In genomic region chr10:112898540-112899395, GRCh38 we compare ENCODE assay signal across 10 cellular contexts. TPM values are rescaled to one million over a fixed set of nuclear protein-coding genes. Genes with fewer than 3 reads are reported as not detected.
DNase-seq lines count a peak whose midpoint lies in the region; ATAC-seq and TF ChIP-seq lines count a peak whose summit lies in the region.
"Had no signal": no experiment of that assay in that cellular context is flagged by ENCODE, and none has a peak within 500 bp of the region (broad histone marks: within the 10 kb centered on the region; RNA-seq: fewer than 3 reads in every experiment).

No MANE protein-coding gene starts in this region.

- H3K4me3 ChIP-seq in SJCRH30: peak overlapping the region; percentile 61
- peak overlapping the region in 1 of 2 donors; percentile 28 for H3K4me3 ChIP-seq in gastroesophageal sphincter
- peak overlapping the region; percentile 36 for H3K4me3 ChIP-seq in mucosa of stomach (ENCODE audit: low read length)
- H3K4me3 ChIP-seq in CD8-positive, alpha-beta memory T cell (ENCODE audit: low read length): no peak overlapping the region
- no peak overlapping the region for H3K4me3 ChIP-seq in MM.1S (ENCODE audit: low read length)

- peaks cover 0 to 9% of the 10 kb centered on the region in 2 donors for H3K27me3 Mint-ChIP-seq in CD8-positive, alpha-beta memory T cell

- DNase-seq in AG20443 (ENCODE audit: low spot score): peak; percentile 26
- peak; percentile 90 to 94 for DNase-seq in SJCRH30
- no peak for DNase-seq in GM19238 (ENCODE audit: insufficient read length, low spot score)
- DNase-seq in CD8-positive, alpha-beta memory T cell: no peak
- DNase-seq in activated effector memory CD4-positive, alpha-beta T cell treated with anti-CD3 and anti-CD28 coated beads, Interleukin-2, amount 50 U/mL, for 16 hours: no peak
- DNase-seq in MM.1S: no peak
- DNase-seq: activated naive CD8-positive, alpha-beta T cell treated with anti-CD3 and anti-CD28 coated beads, Interleukin-2, amount 10 ng/mL, durations not matched to agents 7 days and 5 days; NCI-H2081 treated with DMSO at 0.1 percent for 48 hours had no signal

- CTCF ChIA-PET in CD8-positive, alpha-beta memory T cell (lab: Charles Lee): no interaction called here

- no peak overlapping the region for H3K27ac Mint-ChIP-seq in CD8-positive, alpha-beta memory T cell
- H3K27ac Mint-ChIP-seq: activated naive CD8-positive, alpha-beta T cell treated with anti-CD3 and anti-CD28 coated beads, Interleukin-2, amount 10 ng/mL, durations not matched to agents 7 days and 5 days had no signal

- POLR2A ChIA-PET in CD8-positive, alpha-beta memory T cell (lab: Charles Lee): no interaction called here

- peak; percentile 28 for ATAC-seq in gastroesophageal sphincter

- H4K20me1 ChIP-seq in MM.1S (ENCODE audit: insufficient read depth, low read length): no peaks in the 10 kb centered on the region

- H3K4me3 Mint-ChIP-seq in CD8-positive, alpha-beta memory T cell: no peak overlapping the region
- H3K4me3 Mint-ChIP-seq: activated naive CD8-positive, alpha-beta T cell treated with anti-CD3 and anti-CD28 coated beads, Interleukin-2, amount 10 ng/mL, durations not matched to agents 7 days and 5 days had no signal

- H3F3A ChIP-seq in MM.1S (ENCODE audit: insufficient read depth, low read length): no peaks in the 10 kb centered on the region

- H3K4me2 ChIP-seq in MM.1S (ENCODE audit: low read depth, low read length): no peak overlapping the region

- H3K36me3 ChIP-seq in SJCRH30: no peaks in the 10 kb centered on the region
- H3K36me3 ChIP-seq in gastroesophageal sphincter: no peaks in the 10 kb centered on the region
- H3K36me3 ChIP-seq in mucosa of stomach (ENCODE audit: control insufficient read depth, insufficient read depth, low read length): no peaks in the 10 kb centered on the region
- no peaks in the 10 kb centered on the region for H3K36me3 ChIP-seq in CD8-positive, alpha-beta memory T cell (ENCODE audit: insufficient read depth, low read length)
- H3K36me3 ChIP-seq in MM.1S (replicated peaks; ENCODE audit: insufficient read depth, low read length): no peaks in the 10 kb centered on the region

- peak overlapping the region; percentile 77 for H3K27ac ChIP-seq in SJCRH30
- no peak overlapping the region for H3K27ac ChIP-seq in gastroesophageal sphincter
- H3K27ac ChIP-seq in CD8-positive, alpha-beta memory T cell (ENCODE audit: low read depth, low read length): no peak overlapping the region
- H3K27ac ChIP-seq in MM.1S (ENCODE audit: low read length): no peak overlapping the region

- no peaks in the 10 kb centered on the region for H3K9me2 ChIP-seq in MM.1S (replicated peaks; ENCODE audit: insufficient read depth, low read length)

- H3K9me3 ChIP-seq in SJCRH30 (replicated peaks) (0 out of 2 replicates have a peak, but pooled peaks cover 3% of the 10 kb centered on the region), gastroesophageal sphincter (no peaks in the 10 kb centered on the region), mucosa of stomach (ENCODE audit: control insufficient read depth, low read length) (no peaks in the 10 kb centered on the region), MM.1S (replicated peaks; ENCODE audit: insufficient read depth, low read length) (no peaks in the 10 kb centered on the region)
- no peaks in the 10 kb centered on the region for H3K9me3 ChIP-seq in CD8-positive, alpha-beta memory T cell (ENCODE audit: low read length)

- H3K9me3 Mint-ChIP-seq in CD8-positive, alpha-beta memory T cell: peaks cover 0 to 5% (median 0%) of the 10 kb centered on the region in 5 donors

- TF ChIP-seq POLR2A in gastroesophageal sphincter (IDR thresholded peaks at IDR 0.05): no peak

- peaks cover 10% of the 10 kb centered on the region; the same call in 1 of the 2 replicates for H3K4me1 ChIP-seq in SJCRH30
- H3K4me1 ChIP-seq in gastroesophageal sphincter: peaks cover 0 to 13% (median 6%) of the 10 kb centered on the region in 3 donors
- peaks cover 15% of the 10 kb centered on the region for H3K4me1 ChIP-seq in mucosa of stomach (ENCODE audit: control insufficient read depth, insufficient read depth, low read length)
- H3K4me1 ChIP-seq in CD8-positive, alpha-beta memory T cell (ENCODE audit: insufficient read depth, low read length): no peaks in the 10 kb centered on the region
- no peaks in the 10 kb centered on the region for H3K4me1 ChIP-seq in MM.1S (ENCODE audit: low read length)

- no peak for TF ChIP-seq EP300 in gastroesophageal sphincter (IDR thresholded peaks at IDR 0.05)

- H3K27me3 ChIP-seq in SJCRH30 (no peaks in the 10 kb centered on the region), gastroesophageal sphincter (no peaks in the 10 kb centered on the region), mucosa of stomach (ENCODE audit: control insufficient read depth, insufficient read depth, low read length) (no peaks in the 10 kb centered on the region), MM.1S (replicated peaks; ENCODE audit: insufficient read depth, low read length) (no peaks in the 10 kb centered on the region)
- no peaks in the 10 kb centered on the region for H3K27me3 ChIP-seq in CD8-positive, alpha-beta memory T cell (ENCODE audit: insufficient read depth, low read length, poor library complexity, severe bottlenecking)

- H3K4me1 Mint-ChIP-seq in CD8-positive, alpha-beta memory T cell: no peaks in the 10 kb centered on the region
- H3K4me1 Mint-ChIP-seq: activated naive CD8-positive, alpha-beta T cell treated with anti-CD3 and anti-CD28 coated beads, Interleukin-2, amount 10 ng/mL, durations not matched to agents 7 days and 5 days had no signal

- no peak overlapping the region for H2AFZ ChIP-seq in MM.1S (ENCODE audit: low read length)

- H3K79me2 ChIP-seq in MM.1S (ENCODE audit: low read length): no peaks in the 10 kb centered on the region

- TF ChIP-seq CTCF in gastroesophageal sphincter (IDR thresholded peaks at IDR 0.05) (no peak), MM.1S (IDR thresholded peaks at IDR 0.05; ENCODE audit: low read length) (no peak)

- H3K9ac ChIP-seq in mucosa of stomach (ENCODE audit: low read length) (peak overlapping the region; percentile 65), MM.1S (ENCODE audit: low read length) (no peak overlapping the region)

- WGBS in gastroesophageal sphincter (ENCODE audit: low coverage in 1 of 2), 2 donors: 0% methylated on average over 3 of the region's 24 CpGs; no CpG with 5 or more reads in 1 of the 2 donors

- no peaks in the 10 kb centered on the region for H3K36me3 Mint-ChIP-seq in CD8-positive, alpha-beta memory T cell
- H3K36me3 Mint-ChIP-seq: activated naive CD8-positive, alpha-beta T cell treated with anti-CD3 and anti-CD28 coated beads, Interleukin-2, amount 10 ng/mL, durations not matched to agents 7 days and 5 days had no signal

RNA-seq across cellular contexts. Expression of gene TCF7L2, which starts 51.3 kb away (rescaled TPM):
- 19.4 and 22.1 TPM in 2 replicates for total RNA-seq in SJCRH30 (2014; rRNA removed; shearing (Covaris generic))
- 10 to 100 TPM; 12.6 to 22.4 (median 20.2) TPM for total RNA-seq in gastroesophageal sphincter
- total RNA-seq in CD8-positive, alpha-beta memory T cell: under 1 TPM; 0.81 to 0.89 TPM
- 1.8 TPM for polyA plus RNA-seq in CD8-positive, alpha-beta memory T cell

Comparison
In these comparisons a context has a peak if more than half of its experiments do, and no peak if none do; other contexts are left out.
1. DNase-seq: peak in AG20443 (single experiment) and SJCRH30 (2 of 2); none in GM19238 (single experiment), CD8-positive, alpha-beta memory T cell (0 of 5), activated effector memory CD4-positive, alpha-beta T cell treated with anti-CD3 and anti-CD28 coated beads, Interleukin-2, amount 50 U/mL, for 16 hours (single experiment) and MM.1S (single experiment).
2. H3K4me3 ChIP-seq: peak in SJCRH30 (single experiment) and mucosa of stomach (single experiment); none in CD8-positive, alpha-beta memory T cell (single experiment) and MM.1S (single experiment).
3. RNA of gene TCF7L2, which starts 51.3 kb away (total RNA-seq): 19.4 to 22.1 TPM in SJCRH30 and 12.6 to 22.4 TPM in gastroesophageal sphincter; 0.81 to 0.89 TPM in CD8-positive, alpha-beta memory T cell; every median in the first group is over 4 times any median in the second.